In the genomic region with DNA sequence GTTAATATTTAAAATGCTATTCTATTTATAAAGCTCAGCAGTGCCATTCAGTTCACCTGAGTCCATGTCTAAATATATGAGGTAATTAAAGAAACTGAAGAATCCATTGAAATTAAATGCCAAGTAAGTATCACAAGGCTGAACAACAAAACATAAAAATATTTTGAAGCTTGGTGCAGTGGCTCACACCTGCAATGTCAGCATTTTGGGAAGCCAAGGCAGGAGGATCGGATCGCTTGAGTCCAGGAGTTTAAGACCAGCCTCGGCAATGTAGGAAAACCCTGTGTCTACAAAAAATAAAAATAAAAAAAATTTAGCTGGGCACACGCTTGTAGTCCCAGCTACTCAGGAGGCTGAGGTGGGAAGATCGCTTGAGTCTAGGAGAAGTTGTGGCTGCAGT, we compare ENCODE assay signal across 28 cellular contexts.
DNase-seq lines count a peak whose midpoint lies in the region; ATAC-seq and TF ChIP-seq lines count a peak whose summit lies in the region.
"Had no signal": no experiment of that assay in that cellular context is flagged by ENCODE, and none has a peak within 500 bp of the region (broad histone marks: within the 10 kb centered on the region; RNA-seq: fewer than 3 reads in every experiment).

No MANE protein-coding gene starts in this region.

- H4K91ac ChIP-seq in IMR-90 (ENCODE audit: insufficient read depth, low read depth, low read length) = no peak overlapping the region

- no peak overlapping the region for H2BK120ac ChIP-seq in IMR-90 (ENCODE audit: low read depth, low read length)

- H2BK15ac ChIP-seq in IMR-90 (ENCODE audit: low read depth, low read length) = no peak overlapping the region

- no peaks in the 10 kb centered on the region for H3K9me3 Mint-ChIP-seq in activated naive CD8-positive, alpha-beta T cell (ENCODE audit: low read depth)
- no peaks in the 10 kb centered on the region for H3K9me3 Mint-ChIP-seq in activated naive CD8-positive, alpha-beta T cell treated with anti-CD3 and anti-CD28 coated beads for 36 hours
- H3K9me3 Mint-ChIP-seq in nephron progenitor cell = no peaks in the 10 kb centered on the region
- H3K9me3 Mint-ChIP-seq: CD14-positive monocyte had no signal

- H3K79me1 ChIP-seq in IMR-90 (ENCODE audit: low read depth in 1 of 2, low read length in 2 of 2) = peaks cover 17 to 35% of the 10 kb centered on the region in 2 experiments

- no peak overlapping the region for H4K8ac ChIP-seq in IMR-90 (ENCODE audit: low read depth in 2 of 2, low read length in 2 of 2)

- H3K4me1 ChIP-seq in IMR-90 (ENCODE audit: control insufficient read depth, insufficient read depth, low read length) = peaks cover 2% of the 10 kb centered on the region; the same call in 1 of the 2 replicates
- H3K4me1 ChIP-seq: BE2C had no signal

- H2AK5ac ChIP-seq in IMR-90 (ENCODE audit: low read depth, low read length) = no peak overlapping the region

- TF ChIP-seq CTCF in IMR-90 (conservative IDR thresholded peaks at IDR 0.05; ENCODE audit: low read depth, low read length) (no peak), nephron progenitor cell (IDR thresholded peaks at IDR 0.05) (no peak)

- H3K36me3 Mint-ChIP-seq in activated naive CD8-positive, alpha-beta T cell = peaks cover under 1% of the 10 kb centered on the region
- peaks cover 1% of the 10 kb centered on the region for H3K36me3 Mint-ChIP-seq in activated naive CD8-positive, alpha-beta T cell treated with anti-CD3 and anti-CD28 coated beads for 36 hours
- H3K36me3 Mint-ChIP-seq in T-helper 17 cell (ENCODE audit: low read depth) = no peaks in the 10 kb centered on the region
- H3K36me3 Mint-ChIP-seq in nephron progenitor cell (ENCODE audit: low read depth) = peaks cover 7% of the 10 kb centered on the region

- H3K4me3 Mint-ChIP-seq in activated naive CD8-positive, alpha-beta T cell = no peak overlapping the region
- no peak overlapping the region for H3K4me3 Mint-ChIP-seq in activated naive CD8-positive, alpha-beta T cell treated with anti-CD3 and anti-CD28 coated beads for 36 hours
- H3K4me3 Mint-ChIP-seq in T-helper 17 cell = no peak overlapping the region
- H3K4me3 Mint-ChIP-seq in nephron progenitor cell = no peak overlapping the region
- H3K4me3 Mint-ChIP-seq: CD14-positive monocyte had no signal

- dilution Hi-C loops in IMR-90 (cut with HindIII; ENCODE audit: low sequenced_read_pairs, unreplicated experiment) = no loop called here

- in situ Hi-C loops in IMR-90 (cut with MboI; ENCODE audit: low sequenced_read_pairs) = loop anchor here (25.0 kb wide), 2 partner anchors 396 to 921 kb away; no protein-coding TSS in a partner anchor

- no peak overlapping the region for H3K23ac ChIP-seq in IMR-90 (ENCODE audit: low read depth, low read length)

- H3K14ac ChIP-seq in IMR-90 (replicated peaks; ENCODE audit: low read depth, low read length) = no peak overlapping the region

- no peak for DNase-seq in activated naive CD8-positive, alpha-beta T cell treated with anti-CD3 and anti-CD28 coated beads for 36 hours
- DNase-seq in IMR-90 (no peak), T-helper 17 cell (no peak), nephron progenitor cell (no peak), HEK293T (ENCODE audit: extremely low spot score) (no peak), DMS79 (lab: John Stamatoyannopoulos, UW) (no peak)
- DNase-seq: ACHN, BE2C, Caco-2, EL, GDM1, GOT3, HCEC 1CT, KG1, NCI-H1048, NCI-H1417, NCI-H1694, NCI-H2029 treated with DMSO at 0.1 percent for 48 hours, NCI-H446 treated with DMSO at 0.1 percent for 48 hours, NCI-H526, RPMI8226, SHP77, SW 1271 had no signal

- WGBS in IMR-90 (ENCODE audit: extremely low coverage in 2 of 2, insufficient read length in 1 of 2), 2 experiments = no CpG with 5 or more reads among the region's 5 CpGs

- H3K9me3 ChIP-seq in IMR-90 (ENCODE audit: control insufficient read depth, insufficient read depth, low read length) = no peaks in the 10 kb centered on the region
- no peaks in the 10 kb centered on the region for H3K9me3 ChIP-seq in T-helper 17 cell (ENCODE audit: control insufficient read depth, low read length, poor library complexity, severe bottlenecking)
- H3K9me3 ChIP-seq: BE2C, Caco-2 had no signal

- H3K56ac ChIP-seq in IMR-90 (ENCODE audit: extremely low read depth, insufficient read depth, low read length) = no peak overlapping the region

- no peak overlapping the region for H2BK5ac ChIP-seq in IMR-90 (ENCODE audit: low read depth, low read length, poor library complexity, severe bottlenecking)

- TF ChIP-seq RAD21 in IMR-90 (IDR thresholded peaks at IDR 0.05; ENCODE audit: low read length) = no peak

- no TSS peak for BruUV-seq in IMR-90 (replicated peaks; lab: Mats Ljungman, UMichigan)

- H3K36me3 ChIP-seq in IMR-90 (ENCODE audit: control insufficient read depth, insufficient read depth, low read length) = 0 out of 2 replicates have a peak, but pooled peaks cover 2% of the 10 kb centered on the region
- H3K36me3 ChIP-seq: BE2C had no signal

- H2AFZ ChIP-seq in IMR-90 (replicated peaks; ENCODE audit: low read length, poor library complexity) = no peak overlapping the region

- intact Hi-C loops in IMR-90 (cut with micrococcal nuclease) = loop anchor here (5.0 to 10.0 kb wide), 2 partner anchors 376 to 943 kb away; partner anchors contain the start of genes KRR1 and NAP1L1

- peak overlapping the region; percentile 22 for H3K27ac Mint-ChIP-seq in activated naive CD8-positive, alpha-beta T cell
- no peak overlapping the region for H3K27ac Mint-ChIP-seq in activated naive CD8-positive, alpha-beta T cell treated with anti-CD3 and anti-CD28 coated beads for 36 hours
- peak overlapping the region; percentile 70 for H3K27ac Mint-ChIP-seq in T-helper 17 cell
- H3K27ac Mint-ChIP-seq in nephron progenitor cell = peak overlapping the region; percentile 19

- no peak overlapping the region for H3K9ac ChIP-seq in IMR-90 (ENCODE audit: low read depth, low read length)

- ATAC-seq in IMR-90 (ENCODE audit: low read depth) (no peak), T-helper 17 cell (no peak), HG02840 (IDR thresholded peaks at IDR 0.05; ENCODE audit: low FRiP score, unreplicated experiment) (no peak)
- ATAC-seq: GM12878 had no signal

- no peaks in the 10 kb centered on the region for H4K20me1 ChIP-seq in IMR-90 (ENCODE audit: insufficient read depth, low read length)

- H3K4me3 ChIP-seq in IMR-90 (ENCODE audit: insufficient read depth, low read depth, low read length) = no peak overlapping the region
- H3K4me3 ChIP-seq: GM12878 had no signal

- TF ChIP-seq POLR2A in IMR-90 (IDR thresholded peaks at IDR 0.05; ENCODE audit: low read depth, low read length) = no peak

- H3K27me3 Mint-ChIP-seq in activated naive CD8-positive, alpha-beta T cell = no peaks in the 10 kb centered on the region
- no peaks in the 10 kb centered on the region for H3K27me3 Mint-ChIP-seq in activated naive CD8-positive, alpha-beta T cell treated with anti-CD3 and anti-CD28 coated beads for 36 hours
- H3K27me3 Mint-ChIP-seq in T-helper 17 cell (no peaks in the 10 kb centered on the region), nephron progenitor cell (ENCODE audit: low read depth, poor library complexity) (no peaks in the 10 kb centered on the region)

- no peaks in the 10 kb centered on the region; the same call in 1 of the 2 replicates for H3K9me1 ChIP-seq in IMR-90 (ENCODE audit: insufficient read depth, low read length)

- no peak overlapping the region for H3K4me2 ChIP-seq in IMR-90 (ENCODE audit: low read depth, low read length)

- no peak overlapping the region for H3K27ac ChIP-seq in IMR-90 (ENCODE audit: insufficient read depth, low read length)
- H3K27ac ChIP-seq: 22Rv1 had no signal

- peaks cover 46% of the 10 kb centered on the region for H3K4me1 Mint-ChIP-seq in activated naive CD8-positive, alpha-beta T cell (ENCODE audit: low read depth)
- H3K4me1 Mint-ChIP-seq in activated naive CD8-positive, alpha-beta T cell treated with anti-CD3 and anti-CD28 coated beads for 36 hours = peaks cover 18% of the 10 kb centered on the region
- peaks cover 22% of the 10 kb centered on the region for H3K4me1 Mint-ChIP-seq in T-helper 17 cell
- H3K4me1 Mint-ChIP-seq in nephron progenitor cell = peaks cover 17% of the 10 kb centered on the region

- H2AK9ac ChIP-seq in IMR-90 (replicated peaks; ENCODE audit: low read depth, low read length, poor library complexity) = no peak overlapping the region

- H3K4ac ChIP-seq in IMR-90 (ENCODE audit: low read depth, low read length) = no peak overlapping the region

- H3K18ac ChIP-seq in IMR-90 (ENCODE audit: low read depth, low read length) = no peak overlapping the region

- no peaks in the 10 kb centered on the region for H3K27me3 ChIP-seq in IMR-90 (ENCODE audit: control insufficient read depth, insufficient read depth, low read length)
- H3K27me3 ChIP-seq: BE2C had no signal

- no peak overlapping the region for H4K5ac ChIP-seq in IMR-90 (ENCODE audit: low read depth, low read length)

- CTCF ChIA-PET in IMR-90 (lab: Yijun Ruan, JAX) = no interaction called here
- CTCF ChIA-PET in HEK293T (lab: Yijun Ruan, JAX) = no interaction called here

- no peak overlapping the region for H2BK20ac ChIP-seq in IMR-90 (ENCODE audit: low read depth, low read length)

- POLR2A ChIA-PET in IMR-90 (lab: Charles Lee; ENCODE audit: unreplicated experiment) = no interaction called here
- POLR2A ChIA-PET in HEK293T (lab: Yijun Ruan, JAX) = no interaction called here

TF ChIP-seq in IMR-90, 13 proteins besides CTCF, POLR2A, EP300 and RAD21:
- TF ChIP-seq CHD1 (IDR thresholded peaks at IDR 0.05; ENCODE audit: low read depth, low read length) (no peak), RFX5 (IDR thresholded peaks at IDR 0.05; ENCODE audit: low read depth, low read length) (no peak), MAFK (IDR thresholded peaks at IDR 0.05; ENCODE audit: low read depth, low read length) (peak; percentile 72)

TF ChIP-seq in HEK293T, 16 proteins besides CTCF, POLR2A, EP300 and RAD21 (continues in another document):
- TF ChIP-seq FOXA1 (IDR thresholded peaks at IDR 0.05) = no peak
- TF ChIP-seq, protein P1, sequence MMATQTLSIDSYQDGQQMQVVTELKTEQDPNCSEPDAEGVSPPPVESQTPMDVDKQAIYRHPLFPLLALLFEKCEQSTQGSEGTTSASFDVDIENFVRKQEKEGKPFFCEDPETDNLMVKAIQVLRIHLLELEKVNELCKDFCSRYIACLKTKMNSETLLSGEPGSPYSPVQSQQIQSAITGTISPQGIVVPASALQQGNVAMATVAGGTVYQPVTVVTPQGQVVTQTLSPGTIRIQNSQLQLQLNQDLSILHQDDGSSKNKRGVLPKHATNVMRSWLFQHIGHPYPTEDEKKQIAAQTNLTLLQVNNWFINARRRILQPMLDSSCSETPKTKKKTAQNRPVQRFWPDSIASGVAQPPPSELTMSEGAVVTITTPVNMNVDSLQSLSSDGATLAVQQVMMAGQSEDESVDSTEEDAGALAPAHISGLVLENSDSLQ (IDR thresholded peaks at IDR 0.05) = no peak
- no peak for TF ChIP-seq NFRKB (IDR thresholded peaks at IDR 0.05)
- no peak for TF ChIP-seq ZNF384 (IDR thresholded peaks at IDR 0.05)
- TF ChIP-seq CTBP1 (IDR thresholded peaks at IDR 0.05; ENCODE audit: borderline replicate concordance) = no peak
- no peak for TF ChIP-seq SP1 (IDR thresholded peaks at IDR 0.05)
- no peak for TF ChIP-seq SUZ12 (IDR thresholded peaks at IDR 0.05)
- no peak for TF ChIP-seq HDGF (IDR thresholded peaks at IDR 0.05; ENCODE audit: borderline replicate concordance)
- no peak for TF ChIP-seq BHLHE40 (IDR thresholded peaks at IDR 0.05; ENCODE audit: borderline replicate concordance)
- no peak for TF ChIP-seq TARDBP (IDR thresholded peaks at IDR 0.05)
- TF ChIP-seq L3MBTL2 (conservative IDR thresholded peaks at IDR 0.05) = no peak
